ENCODE assay signal across 21 cellular contexts in the genomic region with DNA sequence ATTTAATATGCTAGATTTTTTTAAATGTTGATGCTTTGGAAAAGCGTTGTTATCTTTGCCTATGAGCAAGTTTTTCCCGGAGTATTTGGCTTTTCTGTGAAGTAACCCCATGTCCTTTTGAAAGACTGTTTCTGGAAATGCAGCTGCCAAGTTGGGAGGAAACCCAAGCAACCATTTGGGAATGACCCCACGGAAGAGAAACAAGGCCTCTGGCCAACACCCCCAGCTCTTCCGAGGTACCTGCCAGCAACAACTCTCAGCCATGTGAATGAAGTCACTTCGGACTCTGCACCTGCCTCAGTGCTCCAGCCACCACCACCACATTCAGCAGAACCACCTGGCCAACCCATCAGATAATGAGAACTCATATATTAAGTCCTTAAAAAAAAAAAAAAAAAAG.
"Had no signal": no experiment of that assay in that cellular context is flagged by ENCODE, and none has a peak within 500 bp of the region (broad histone marks: within the 10 kb centered on the region; RNA-seq: fewer than 3 reads in every experiment).

No MANE protein-coding gene starts in this region.

- H3K27me3 ChIP-seq: body of pancreas, pancreas had no signal

- H3K27ac ChIP-seq: body of pancreas, coronary artery, esophagus muscularis mucosa, lower lobe of right lung, pancreas had no signal

- H3K27ac Mint-ChIP-seq: activated CD4-positive, alpha-beta T cell treated with anti-CD3 and anti-CD28 coated beads, Interleukin-2, amount 10 ng/mL, durations not matched to agents 24 days and 14 days; activated CD8-positive, alpha-beta T cell treated with anti-CD3 and anti-CD28 coated beads, Interleukin-2, amount 10 ng/mL, durations not matched to agents 7 days and 5 days; activated naive CD8-positive, alpha-beta T cell treated with anti-CD3 and anti-CD28 coated beads for 36 hours; activated T-cell treated with anti-CD3 and anti-CD28 coated beads, Interleukin-2, amount 50 U/mL, for 72 hours; mesothelial cell of epicardium; T-helper 2 cell treated with Interferon-gamma antibody and Interleukin-4, amounts not matched to agents 5 μg/mL and 100 μg/mL, for 36 hours; type B pancreatic cell had no signal

- H3K4me3 ChIP-seq: body of pancreas, coronary artery, esophagus muscularis mucosa, lower lobe of right lung, pancreas had no signal

- H3K36me3 Mint-ChIP-seq: activated naive CD8-positive, alpha-beta T cell treated with anti-CD3 and anti-CD28 coated beads for 36 hours; mesothelial cell of epicardium; type B pancreatic cell had no signal

- H3K9me3 Mint-ChIP-seq: activated CD4-positive, alpha-beta T cell treated with anti-CD3 and anti-CD28 coated beads, Interleukin-2, amount 10 ng/mL, durations not matched to agents 24 days and 14 days; activated naive CD8-positive, alpha-beta T cell treated with anti-CD3 and anti-CD28 coated beads for 36 hours; mesothelial cell of epicardium; T-helper 2 cell treated with Interferon-gamma antibody and Interleukin-4, amounts not matched to agents 5 μg/mL and 100 μg/mL, for 36 hours; type B pancreatic cell had no signal

- H3K27me3 Mint-ChIP-seq: type B pancreatic cell had no signal

- H3K4me1 Mint-ChIP-seq: activated CD4-positive, alpha-beta T cell treated with anti-CD3 and anti-CD28 coated beads, Interleukin-2, amount 10 ng/mL, durations not matched to agents 24 days and 14 days; activated naive CD8-positive, alpha-beta T cell treated with anti-CD3 and anti-CD28 coated beads for 36 hours; central memory CD8-positive, alpha-beta T cell had no signal

- H3K4me3 Mint-ChIP-seq: activated CD4-positive, alpha-beta T cell treated with anti-CD3 and anti-CD28 coated beads, Interleukin-2, amount 10 ng/mL, durations not matched to agents 24 days and 14 days; activated CD8-positive, alpha-beta T cell treated with anti-CD3 and anti-CD28 coated beads, Interleukin-2, amount 10 ng/mL, durations not matched to agents 7 days and 5 days; activated naive CD8-positive, alpha-beta T cell treated with anti-CD3 and anti-CD28 coated beads for 36 hours; activated T-cell treated with anti-CD3 and anti-CD28 coated beads, Interleukin-2, amount 50 U/mL, for 72 hours; central memory CD8-positive, alpha-beta T cell; mesothelial cell of epicardium; neural crest cell; T-helper 2 cell treated with Interferon-gamma antibody and Interleukin-4, amounts not matched to agents 5 μg/mL and 100 μg/mL, for 36 hours; type B pancreatic cell had no signal

- DNase-seq: activated CD4-positive, alpha-beta T cell treated with anti-CD3 and anti-CD28 coated beads, Interleukin-2, amount 10 ng/mL, durations not matched to agents 24 days and 14 days; activated CD4-positive, CD25-positive, alpha-beta regulatory T cell; activated CD8-positive, alpha-beta memory T cell treated with anti-CD3 and anti-CD28 coated beads, Interleukin-2, amount 50 U/mL, for 4 hours; activated CD8-positive, alpha-beta T cell treated with anti-CD3 and anti-CD28 coated beads, Interleukin-2, amount 10 ng/mL, durations not matched to agents 7 days and 5 days; activated gamma-delta T cell treated with Interleukin-2 at 50 U/mL for 16 hours; activated naive CD8-positive, alpha-beta T cell treated with anti-CD3 and anti-CD28 coated beads for 36 hours; activated T-cell treated with anti-CD3 and anti-CD28 coated beads, Interleukin-2, amount 50 U/mL, for 72 hours; body of pancreas; lower lobe of right lung; pancreas; stimulated activated CD4-positive, alpha-beta T cell treated with anti-CD3 and anti-CD28 coated beads, Interleukin-15, amount 100 ng/mL, for 24 hours; stimulated activated CD4-positive, alpha-beta T cell treated with anti-CD3 and anti-CD28 coated beads, Interleukin-4, amount 100 ng/mL, for 1 hour; stimulated activated naive CD4-positive, alpha-beta T cell; SW 1271 had no signal

- ATAC-seq: activated CD8-positive, alpha-beta T cell treated with anti-CD3 and anti-CD28 coated beads, Interleukin-2, amount 10 ng/mL, durations not matched to agents 7 days and 5 days; activated T-cell treated with anti-CD3 and anti-CD28 coated beads, Interleukin-2, amount 50 U/mL, for 72 hours; body of pancreas; lower lobe of right lung; pancreas had no signal

- H3K9me3 ChIP-seq: body of pancreas, esophagus muscularis mucosa, lower lobe of right lung, pancreas had no signal

- H3K36me3 ChIP-seq: esophagus muscularis mucosa, lower lobe of right lung, pancreas had no signal

- H3K4me1 ChIP-seq: body of pancreas, lower lobe of right lung, pancreas had no signal
